Comparison of ENCODE assay signal across 16 cellular contexts in genomic region chr10:124993345-124993708, GRCh38. TPM values are rescaled to one million over a fixed set of nuclear protein-coding genes. Genes with fewer than 3 reads are reported as not detected.
DNase-seq lines count a peak whose midpoint lies in the region; ATAC-seq and TF ChIP-seq lines count a peak whose summit lies in the region.
"Had no signal": no experiment of that assay in that cellular context is flagged by ENCODE, and none has a peak within 500 bp of the region (broad histone marks: within the 10 kb centered on the region; RNA-seq: fewer than 3 reads in every experiment).

No MANE protein-coding gene starts in this region.

- H3K4me3 ChIP-seq in coronary artery (no peak overlapping the region), osteoblast (ENCODE audit: insufficient read depth, low read length) (no peak overlapping the region), left lung (no peak overlapping the region)
- H3K4me3 ChIP-seq: BLaER1, HAP-1 had no signal

- H3K4me3 Mint-ChIP-seq in natural killer cell = no peak overlapping the region
- H3K4me3 Mint-ChIP-seq in natural killer cell treated with Interleukin-12 subunit alpha and Interleukin-12 subunit beta and Interleukin-15 and Interleukin-18, amount 100 ng/mL, for 72 hours = no peak overlapping the region
- H3K4me3 Mint-ChIP-seq: CD8-positive, alpha-beta T cell; IgD-negative memory B cell had no signal

- H3K79me2 ChIP-seq in osteoblast (ENCODE audit: insufficient read depth, low read length) = peaks cover 5% of the 10 kb centered on the region

- H3K27me3 ChIP-seq in osteoblast (ENCODE audit: insufficient read depth, low read length) = no peaks in the 10 kb centered on the region
- no peaks in the 10 kb centered on the region for H3K27me3 ChIP-seq in left lung
- H3K27me3 ChIP-seq: BLaER1 had no signal

- TF ChIP-seq CTCF in natural killer cell (IDR thresholded peaks at IDR 0.05) = no peak
- no peak for TF ChIP-seq CTCF in coronary artery (IDR thresholded peaks at IDR 0.05)
- no peak for TF ChIP-seq CTCF in osteoblast (IDR thresholded peaks at IDR 0.05; ENCODE audit: extremely low read depth, low read depth, low read length)
- TF ChIP-seq CTCF in left lung (IDR thresholded peaks at IDR 0.05) = no peak

- peaks cover 17% of the 10 kb centered on the region for H4K20me1 ChIP-seq in osteoblast (ENCODE audit: insufficient read depth, low read length)

- H3K4me1 Mint-ChIP-seq in natural killer cell = peaks cover 6 to 8% of the 10 kb centered on the region in 2 donors
- H3K4me1 Mint-ChIP-seq in natural killer cell treated with Interleukin-12 subunit alpha and Interleukin-12 subunit beta and Interleukin-15 and Interleukin-18, amount 100 ng/mL, for 72 hours (ENCODE audit: low read depth in 2 of 2) = peaks cover 6 to 8% of the 10 kb centered on the region in 2 donors

- H3K4me2 ChIP-seq in osteoblast (ENCODE audit: insufficient read depth, low read length) = no peak overlapping the region
- H3K4me2 ChIP-seq: BLaER1 had no signal

- no peaks in the 10 kb centered on the region for H3K27me3 Mint-ChIP-seq in natural killer cell (ENCODE audit: low read depth in 2 of 2)
- no peaks in the 10 kb centered on the region for H3K27me3 Mint-ChIP-seq in natural killer cell treated with Interleukin-12 subunit alpha and Interleukin-12 subunit beta and Interleukin-15 and Interleukin-18, amount 100 ng/mL, for 72 hours
- H3K27me3 Mint-ChIP-seq: IgD-negative memory B cell had no signal

- DNase-seq in natural killer cell (no peak), coronary artery (ENCODE audit: low spot score) (peak; percentile 53), osteoblast (ENCODE audit: insufficient read length, low spot score, missing footprints) (peak; percentile 68), left lung (no peak)
- no peak for DNase-seq in natural killer cell treated with Interleukin-12 subunit alpha and Interleukin-12 subunit beta and Interleukin-15 and Interleukin-18, amount 100 ng/mL, for 72 hours (ENCODE audit: low spot score)
- DNase-seq: DMS79, Kasumi-1, NCI-H187 treated with DMSO at 0.1 percent for 48 hours, NCI-H526 treated with DMSO at 0.1 percent for 48 hours had no signal

- H3K4me1 ChIP-seq in osteoblast (ENCODE audit: insufficient read depth, low read length) (peaks cover 5% of the 10 kb centered on the region), left lung (no peaks in the 10 kb centered on the region)
- H3K4me1 ChIP-seq: HAP-1 had no signal

- H2AFZ ChIP-seq in osteoblast (ENCODE audit: low read length) = no peak overlapping the region

- ATAC-seq in natural killer cell = no peak
- ATAC-seq in natural killer cell treated with Interleukin-12 subunit alpha and Interleukin-12 subunit beta and Interleukin-15 and Interleukin-18, amount 100 ng/mL, for 72 hours = no peak
- ATAC-seq in left lung = no peak
- ATAC-seq in GM21786 (IDR thresholded peaks at IDR 0.05; ENCODE audit: unreplicated experiment) = no peak
- no peak for ATAC-seq in GM21447 (IDR thresholded peaks at IDR 0.05; ENCODE audit: unreplicated experiment)
- ATAC-seq: CD8-positive, alpha-beta T cell had no signal

- H3K36me3 Mint-ChIP-seq in natural killer cell = peaks cover 4% of the 10 kb centered on the region
- H3K36me3 Mint-ChIP-seq in natural killer cell treated with Interleukin-12 subunit alpha and Interleukin-12 subunit beta and Interleukin-15 and Interleukin-18, amount 100 ng/mL, for 72 hours = peaks cover 5% of the 10 kb centered on the region

- H3K9me3 ChIP-seq in osteoblast (ENCODE audit: low read depth, low read length) (no peaks in the 10 kb centered on the region), left lung (no peaks in the 10 kb centered on the region)
- H3K9me3 ChIP-seq: BLaER1, HAP-1 had no signal

- intact Hi-C loops in natural killer cell (cut with micrococcal nuclease) (loop anchor here (5.0 kb wide), 1 partner anchor 349 kb away; no protein-coding TSS in a partner anchor), left lung (cut with DNase I) (no loop called here)

- H3K36me3 ChIP-seq in osteoblast (ENCODE audit: insufficient read depth, low read length) (peaks cover 66% of the 10 kb centered on the region), left lung (peaks cover 0 to 100% of the 10 kb centered on the region in 2 donors)

- peak overlapping the region; percentile 27 to 38 for H3K27ac Mint-ChIP-seq in natural killer cell
- no peak overlapping the region for H3K27ac Mint-ChIP-seq in natural killer cell treated with Interleukin-12 subunit alpha and Interleukin-12 subunit beta and Interleukin-15 and Interleukin-18, amount 100 ng/mL, for 72 hours
- H3K27ac Mint-ChIP-seq: CD8-positive, alpha-beta T cell had no signal

- no peaks in the 10 kb centered on the region for H3K9me3 Mint-ChIP-seq in natural killer cell
- H3K9me3 Mint-ChIP-seq in natural killer cell treated with Interleukin-12 subunit alpha and Interleukin-12 subunit beta and Interleukin-15 and Interleukin-18, amount 100 ng/mL, for 72 hours = no peaks in the 10 kb centered on the region
- H3K9me3 Mint-ChIP-seq: CD8-positive, alpha-beta T cell; IgD-negative memory B cell had no signal

- H3K27ac ChIP-seq in coronary artery (peak overlapping the region in 1 of 2 donors; percentile 44), osteoblast (ENCODE audit: low read depth, low read length) (no peak overlapping the region), left lung (no peak overlapping the region)
- H3K27ac ChIP-seq: BLaER1, HL-60 had no signal

RNA-seq across cellular contexts. Expression of gene ZRANB1, which starts 51.4 kb away (rescaled TPM):
- 10 to 100 TPM; 18.0 to 20.5 (median 18.8) TPM for total RNA-seq in natural killer cell
- 10 to 100 TPM; 13.0 to 16.6 TPM for total RNA-seq in natural killer cell treated with Interleukin-12 subunit alpha and Interleukin-12 subunit beta and Interleukin-15 and Interleukin-18, amount 100 ng/mL, for 72 hours
- total RNA-seq in osteoblast = 34.7 and 35.9 TPM in 2 replicates
- 10 to 100 TPM; 15.3 to 15.5 TPM for total RNA-seq in left lung

Comparison
In these comparisons a context has a peak if more than half of its experiments do, and no peak if none do; other contexts are left out.
1. H3K27ac Mint-ChIP-seq: peak in natural killer cell (2 of 2); none in natural killer cell treated with Interleukin-12 subunit alpha and Interleukin-12 subunit beta and Interleukin-15 and Interleukin-18, amount 100 ng/mL, for 72 hours (0 of 2).
2. DNase-seq: peak in coronary artery (single experiment) and osteoblast (single experiment); none in natural killer cell (single experiment), natural killer cell treated with Interleukin-12 subunit alpha and Interleukin-12 subunit beta and Interleukin-15 and Interleukin-18, amount 100 ng/mL, for 72 hours (single experiment) and left lung (0 of 2).